24 cellular contexts compared by ENCODE assay signal in genomic region chr16:49048557-49048956, GRCh38.
DNase-seq lines count a peak whose midpoint lies in the region; FAIRE-seq and TF ChIP-seq lines count a peak whose summit lies in the region.
"Had no signal": no experiment of that assay in that cellular context is flagged by ENCODE, and none has a peak within 500 bp of the region (broad histone marks: within the 10 kb centered on the region; RNA-seq: fewer than 3 reads in every experiment).

No MANE protein-coding gene starts in this region.

- FAIRE-seq in bronchial epithelial cell (lab: Jason Lieb, UNC), result peak; percentile 68
- FAIRE-seq: A549, islet of Langerhans had no signal

- H3K4me3 ChIP-seq in bronchial epithelial cell (ENCODE audit: low read depth, low read length), result no peak overlapping the region
- no peak overlapping the region for H3K4me3 ChIP-seq in ascending aorta
- H3K4me3 ChIP-seq: A549, colonic mucosa had no signal

- CTCF ChIA-PET in activated naive CD4-positive, alpha-beta T cell treated with anti-CD3 and anti-CD28 coated beads for 36 hours (lab: Charles Lee), result no interaction called here

- H3K36me3 ChIP-seq in bronchial epithelial cell (ENCODE audit: control insufficient read depth, insufficient read depth, low read length), result no peaks in the 10 kb centered on the region
- no peaks in the 10 kb centered on the region for H3K36me3 ChIP-seq in ascending aorta
- H3K36me3 ChIP-seq: colonic mucosa had no signal

- H3K36me3 Mint-ChIP-seq in activated naive CD4-positive, alpha-beta T cell treated with anti-CD3 and anti-CD28 coated beads for 36 hours (ENCODE audit: low read depth), result no peaks in the 10 kb centered on the region
- H3K36me3 Mint-ChIP-seq: CD14-positive monocyte; memory B cell; stimulated activated naive B cell treated with anti-CD40 and anti-IgM and Interleukin-4, amounts not matched to agents 10 μg/mL and 1 μg/mL and 100 μg/mL, for 72 hours had no signal

- H3K27me3 Mint-ChIP-seq in activated naive CD4-positive, alpha-beta T cell treated with anti-CD3 and anti-CD28 coated beads for 36 hours (ENCODE audit: low read depth), result no peaks in the 10 kb centered on the region
- H3K27me3 Mint-ChIP-seq: activated B cell treated with CpG ODN at 0.5 μM for 24 hours, memory B cell had no signal

- no peaks in the 10 kb centered on the region for H3K9me3 ChIP-seq in ascending aorta
- H3K9me3 ChIP-seq: A549, colonic mucosa had no signal

- no peak overlapping the region for H3K27ac Mint-ChIP-seq in activated naive CD4-positive, alpha-beta T cell treated with anti-CD3 and anti-CD28 coated beads for 36 hours
- H3K27ac Mint-ChIP-seq: activated B cell treated with CpG ODN at 0.5 μM for 24 hours; activated naive CD8-positive, alpha-beta T cell treated with anti-CD3 and anti-CD28 coated beads, Interleukin-2, amount 50 U/mL, for 24 hours; activated T-helper 1 cell treated with anti-CD3 and anti-CD28 coated beads, Interleukin-12 subunit alpha, Interleukin-12 subunit beta, Interleukin-2, Interleukin-4 antibody, amounts not matched to agents 30 ng/mL and 10 ng/mL and 1 ng/mL, durations not matched to agents 14 hours and 24 hours and 36 hours; CD14-positive monocyte; memory B cell; nephron; stimulated activated naive B cell treated with anti-CD40 and anti-IgM and Interleukin-4, amounts not matched to agents 10 μg/mL and 1 μg/mL and 100 μg/mL, for 72 hours; T-helper 1 cell treated with Interleukin-12 subunit alpha and Interleukin-12 subunit beta and Interleukin-4 antibody, amounts not matched to agents 30 μg/mL and 1 μg/mL, for 36 hours had no signal

- TF ChIP-seq CTCF in bronchial epithelial cell (IDR thresholded peaks at IDR 0.05; ENCODE audit: insufficient read depth, low read length, severe bottlenecking) (no peak), ascending aorta (IDR thresholded peaks at IDR 0.05) (no peak)

- H3K27me3 ChIP-seq in bronchial epithelial cell (ENCODE audit: control insufficient read depth, insufficient read depth, low read length) (no peaks in the 10 kb centered on the region), ascending aorta (no peaks in the 10 kb centered on the region)
- H3K27me3 ChIP-seq: colonic mucosa had no signal

- H3K4me1 Mint-ChIP-seq in activated naive CD4-positive, alpha-beta T cell treated with anti-CD3 and anti-CD28 coated beads for 36 hours (ENCODE audit: low read depth), result no peaks in the 10 kb centered on the region
- H3K4me1 Mint-ChIP-seq: activated B cell treated with CpG ODN at 0.5 μM for 24 hours; activated naive CD8-positive, alpha-beta T cell treated with anti-CD3 and anti-CD28 coated beads, Interleukin-2, amount 50 U/mL, for 24 hours; CD14-positive monocyte; memory B cell; stimulated activated naive B cell treated with anti-CD40 and anti-IgM and Interleukin-4, amounts not matched to agents 10 μg/mL and 1 μg/mL and 100 μg/mL, for 72 hours had no signal

- H3K9me3 Mint-ChIP-seq in activated naive CD4-positive, alpha-beta T cell treated with anti-CD3 and anti-CD28 coated beads for 36 hours, result no peaks in the 10 kb centered on the region
- H3K9me3 Mint-ChIP-seq: activated B cell treated with CpG ODN at 0.5 μM for 24 hours had no signal

- no peak overlapping the region for H3K4me3 Mint-ChIP-seq in activated naive CD4-positive, alpha-beta T cell treated with anti-CD3 and anti-CD28 coated beads for 36 hours
- H3K4me3 Mint-ChIP-seq: activated B cell treated with CpG ODN at 0.5 μM for 24 hours; activated naive CD8-positive, alpha-beta T cell treated with anti-CD3 and anti-CD28 coated beads, Interleukin-2, amount 50 U/mL, for 24 hours; activated T-helper 1 cell treated with anti-CD3 and anti-CD28 coated beads, Interleukin-12 subunit alpha, Interleukin-12 subunit beta, Interleukin-2, Interleukin-4 antibody, amounts not matched to agents 30 ng/mL and 10 ng/mL and 1 ng/mL, durations not matched to agents 14 hours and 24 hours and 36 hours; CD14-positive monocyte; memory B cell; nephron; stimulated activated naive B cell treated with anti-CD40 and anti-IgM and Interleukin-4, amounts not matched to agents 10 μg/mL and 1 μg/mL and 100 μg/mL, for 72 hours; T-helper 1 cell treated with Interleukin-12 subunit alpha and Interleukin-12 subunit beta and Interleukin-4 antibody, amounts not matched to agents 30 μg/mL and 1 μg/mL, for 36 hours had no signal

- H3K4me1 ChIP-seq in ascending aorta, result no peaks in the 10 kb centered on the region
- H3K4me1 ChIP-seq: A549, colonic mucosa had no signal

- H3K27ac ChIP-seq in ascending aorta, result no peak overlapping the region
- H3K27ac ChIP-seq: A549, colonic mucosa had no signal

- intact Hi-C loops in ascending aorta (cut with DNase I), result no loop called here
- intact Hi-C loops in activated naive CD4-positive, alpha-beta T cell treated with anti-CD3 and anti-CD28 coated beads for 36 hours (cut with micrococcal nuclease), result no loop called here

- peak; percentile 29 for DNase-seq in A172 (ENCODE audit: low spot score)
- peak; percentile 84 for DNase-seq in M059J (ENCODE audit: low read depth)
- DNase-seq in bronchial epithelial cell (ENCODE audit: low read depth), result peak; percentile 50
- DNase-seq in iris pigment epithelial cell (ENCODE audit: low read depth), result peak; percentile 1
- no peak for DNase-seq in ureter (ENCODE audit: low spot score)
- DNase-seq in ascending aorta (ENCODE audit: low spot score in 2 of 2), result no peak
- no peak for DNase-seq in activated naive CD4-positive, alpha-beta T cell treated with anti-CD3 and anti-CD28 coated beads for 36 hours
- DNase-seq in activated CD4-positive, alpha-beta T cell treated with anti-CD3 and anti-CD28 coated beads, Interleukin-2, amount 50 U/mL, for 4 hours, result no peak
- DNase-seq: activated B cell treated with CpG ODN at 0.5 μM for 24 hours; activated naive CD8-positive, alpha-beta T cell treated with anti-CD3 and anti-CD28 coated beads, Interleukin-2, amount 50 U/mL, for 24 hours; colonic mucosa; DMS79; NCI-H1436 treated with DMSO at 0.1 percent for 48 hours; Right ventricle myocardium superior; stimulated activated CD4-positive, alpha-beta T cell treated with anti-CD3 and anti-CD28 coated beads, Interleukin-12 subunit alpha, Interleukin-12 subunit beta, amount 100 ng/mL, for 4 hours; stimulated activated naive B cell treated with anti-CD40 and anti-IgM and Interleukin-4, amounts not matched to agents 10 μg/mL and 1 μg/mL and 100 μg/mL, for 72 hours; trophoblast cell had no signal

Comparison
In these comparisons a context has a peak if more than half of its experiments do, and no peak if none do; other contexts are left out.
1. DNase-seq: peak in A172 (single experiment), M059J (single experiment), bronchial epithelial cell (single experiment) and iris pigment epithelial cell (single experiment); none in ureter (single experiment), ascending aorta (0 of 2), activated naive CD4-positive, alpha-beta T cell treated with anti-CD3 and anti-CD28 coated beads for 36 hours (single experiment) and activated CD4-positive, alpha-beta T cell treated with anti-CD3 and anti-CD28 coated beads, Interleukin-2, amount 50 U/mL, for 4 hours (0 of 2).